29 cellular contexts compared by ENCODE assay signal in genomic region chr2:100059638-100060037, GRCh38.
"Had no signal": no experiment of that assay in that cellular context is flagged by ENCODE, and none has a peak within 500 bp of the region (broad histone marks: within the 10 kb centered on the region; RNA-seq: fewer than 3 reads in every experiment).

No MANE protein-coding gene starts in this region.

- H3K4me3 Mint-ChIP-seq: activated naive CD8-positive, alpha-beta T cell treated with anti-CD3 and anti-CD28 coated beads for 36 hours; central memory CD8-positive, alpha-beta T cell; endodermal cell; naive thymus-derived CD4-positive, alpha-beta T cell; neural crest cell; stimulated activated effector memory CD8-positive, alpha-beta T cell treated with anti-CD3 and anti-CD28 coated beads, Interleukin-12 subunit alpha, Interleukin-12 subunit beta, amount 100 ng/mL, for 72 hours had no signal

- H3K4me3 ChIP-seq: esophagus squamous epithelium, gastroesophageal sphincter, lower lobe of right lung, right lobe of liver, skin epidermis, stomach, suprapubic skin, vagina had no signal

- FAIRE-seq: astrocyte had no signal

- DNase-seq: activated CD4-positive, alpha-beta T cell treated with anti-CD3 and anti-CD28 coated beads for 4 hours; activated CD4-positive, alpha-beta T cell treated with anti-CD3 and anti-CD28 coated beads, Interleukin-2, amount 50 U/mL, for 48 hours; activated naive CD4-positive, alpha-beta T cell treated with Interleukin-2 at 50 U/mL for 16 hours; activated naive CD8-positive, alpha-beta T cell treated with anti-CD3 and anti-CD28 coated beads for 36 hours; activated T-cell treated with anti-CD3 and anti-CD28 coated beads, Interleukin-2, amount 50 U/mL, for 48 hours; cortex of kidney; endodermal cell; esophagus squamous epithelium; head of caudate nucleus; islet precursor cell; left cardiac atrium; lower lobe of right lung; naive thymus-derived CD4-positive, alpha-beta T cell; occipital lobe; posterior cingulate gyrus; right lobe of liver; stimulated activated CD4-positive, alpha-beta T cell treated with anti-CD3 and anti-CD28 coated beads, Interleukin-2, amount 100 ng/mL, for 24 hours; stomach; T-helper 2 cell; trophoblast cell had no signal

- H3K27me3 ChIP-seq: esophagus squamous epithelium, gastroesophageal sphincter, right lobe of liver, stomach, suprapubic skin, vagina had no signal

- H3K9me3 ChIP-seq: esophagus squamous epithelium, gastroesophageal sphincter, lower lobe of right lung, right lobe of liver, stomach, suprapubic skin, vagina had no signal

- H3K27ac ChIP-seq: esophagus squamous epithelium, gastroesophageal sphincter, lower lobe of right lung, right lobe of liver, skin epidermis, stomach, suprapubic skin, vagina, VCaP had no signal

- H3K36me3 Mint-ChIP-seq: activated naive CD8-positive, alpha-beta T cell treated with anti-CD3 and anti-CD28 coated beads for 36 hours; stimulated activated effector memory CD8-positive, alpha-beta T cell treated with anti-CD3 and anti-CD28 coated beads, Interleukin-12 subunit alpha, Interleukin-12 subunit beta, amount 100 ng/mL, for 72 hours had no signal

- H3K27me3 Mint-ChIP-seq: central memory CD8-positive, alpha-beta T cell had no signal

- H3K27ac Mint-ChIP-seq: activated naive CD8-positive, alpha-beta T cell treated with anti-CD3 and anti-CD28 coated beads for 36 hours; endodermal cell; stimulated activated effector memory CD8-positive, alpha-beta T cell treated with anti-CD3 and anti-CD28 coated beads, Interleukin-12 subunit alpha, Interleukin-12 subunit beta, amount 100 ng/mL, for 72 hours had no signal

- ATAC-seq: gastroesophageal sphincter; left cardiac atrium; lower lobe of right lung; naive thymus-derived CD4-positive, alpha-beta T cell; right lobe of liver; stimulated activated effector memory CD8-positive, alpha-beta T cell treated with anti-CD3 and anti-CD28 coated beads, Interleukin-12 subunit alpha, Interleukin-12 subunit beta, amount 100 ng/mL, for 72 hours had no signal

- H3K4me1 ChIP-seq: esophagus squamous epithelium, lower lobe of right lung, right lobe of liver, suprapubic skin had no signal

- H3K36me3 ChIP-seq: esophagus squamous epithelium, lower lobe of right lung, right lobe of liver, stomach, suprapubic skin, vagina had no signal
